ENCODE assay signal across 22 cellular contexts in the genomic region with DNA sequence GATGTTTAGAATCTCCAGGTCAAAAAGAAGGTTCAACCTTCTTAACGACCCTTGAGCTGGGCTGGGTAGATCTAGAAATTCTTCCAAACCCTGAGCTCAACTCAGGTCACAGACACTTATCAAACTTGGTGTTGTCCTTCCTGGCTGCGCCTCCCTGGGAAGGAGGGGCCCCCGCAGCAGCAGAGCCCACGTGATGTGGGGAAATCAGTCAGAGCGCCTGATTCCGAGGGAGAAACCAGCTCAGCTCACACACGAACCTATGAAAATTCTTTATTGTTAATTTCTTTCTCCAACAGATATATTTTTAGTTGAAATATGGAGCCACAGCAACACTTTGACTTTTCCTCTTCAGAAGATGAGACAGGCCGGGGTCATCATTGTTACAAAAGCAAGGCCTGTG. TPM values are rescaled to one million over a fixed set of nuclear protein-coding genes. Genes with fewer than 3 reads are reported as not detected.
DNase-seq lines count a peak whose midpoint lies in the region; ATAC-seq and TF ChIP-seq lines count a peak whose summit lies in the region.
"Had no signal": no experiment of that assay in that cellular context is flagged by ENCODE, and none has a peak within 500 bp of the region (broad histone marks: within the 10 kb centered on the region; RNA-seq: fewer than 3 reads in every experiment).

No MANE protein-coding gene starts in this region.

- H3K4me3 Mint-ChIP-seq in WTC11 (no peak overlapping the region), type B pancreatic cell (no peak overlapping the region)
- H3K4me3 Mint-ChIP-seq: activated CD4-positive, alpha-beta T cell treated with anti-CD3 and anti-CD28 coated beads, Interleukin-2, amount 10 ng/mL, durations not matched to agents 24 days and 14 days; activated naive CD8-positive, alpha-beta T cell treated with anti-CD3 and anti-CD28 coated beads, Interleukin-2, amount 10 ng/mL, durations not matched to agents 7 days and 5 days; stimulated activated naive CD8-positive, alpha-beta T cell treated with anti-CD3 and anti-CD28 coated beads, Interleukin-15, amount 100 ng/mL, for 72 hours had no signal

- TF ChIP-seq CTCF in left ventricle myocardium inferior (IDR thresholded peaks at IDR 0.05; ENCODE audit: borderline replicate concordance) = no peak
- no peak for TF ChIP-seq CTCF in WTC11 (IDR thresholded peaks at IDR 0.05)
- no peak for TF ChIP-seq CTCF in type B pancreatic cell (conservative IDR thresholded peaks at IDR 0.05)
- no peak for TF ChIP-seq CTCF in upper lobe of left lung (IDR thresholded peaks at IDR 0.05)

- peaks cover 26% of the 10 kb centered on the region for H3K36me3 ChIP-seq in left ventricle myocardium inferior
- H3K36me3 ChIP-seq in upper lobe of left lung = peaks cover 0 to 26% (median 10%) of the 10 kb centered on the region in 4 donors

- intact Hi-C loops in left cardiac atrium (cut with DNase I) (no loop called here), left ventricle myocardium inferior (cut with micrococcal nuclease) (no loop called here)

- H3K27ac Mint-ChIP-seq in WTC11 (peak overlapping the region; percentile 11), type B pancreatic cell (peak overlapping the region; percentile 53)
- H3K27ac Mint-ChIP-seq: activated CD4-positive, alpha-beta T cell treated with anti-CD3 and anti-CD28 coated beads, Interleukin-2, amount 10 ng/mL, durations not matched to agents 24 days and 14 days; activated naive CD8-positive, alpha-beta T cell treated with anti-CD3 and anti-CD28 coated beads, Interleukin-2, amount 10 ng/mL, durations not matched to agents 7 days and 5 days; stimulated activated naive CD8-positive, alpha-beta T cell treated with anti-CD3 and anti-CD28 coated beads, Interleukin-15, amount 100 ng/mL, for 72 hours had no signal

- H3K27me3 ChIP-seq in left ventricle myocardium inferior (ENCODE audit: low read depth) (no peaks in the 10 kb centered on the region), upper lobe of left lung (no peaks in the 10 kb centered on the region)
- H3K27me3 ChIP-seq: body of pancreas, esophagus squamous epithelium, gastrocnemius medialis had no signal

- H3K4me1 ChIP-seq in left ventricle myocardium inferior (peaks cover 64% of the 10 kb centered on the region), upper lobe of left lung (peaks cover 3 to 15% (median 5%) of the 10 kb centered on the region in 4 donors)
- H3K4me1 ChIP-seq: gastrocnemius medialis had no signal

- POLR2A ChIA-PET in WTC11 (lab: Charles Lee) = interaction anchor here (0.6 to 0.7 kb wide), 3 partner anchors 16 to 1558 kb away, joined by 3 to 4 read pairs (median 3); no protein-coding TSS in a partner anchor

- H3K4me3 ChIP-seq in left ventricle myocardium inferior = no peak overlapping the region
- no peak overlapping the region for H3K4me3 ChIP-seq in upper lobe of left lung
- H3K4me3 ChIP-seq: body of pancreas, esophagus squamous epithelium, gastrocnemius medialis had no signal

- H3K9me3 Mint-ChIP-seq in WTC11 (no peaks in the 10 kb centered on the region), type B pancreatic cell (no peaks in the 10 kb centered on the region)
- H3K9me3 Mint-ChIP-seq: activated CD4-positive, alpha-beta T cell treated with anti-CD3 and anti-CD28 coated beads, Interleukin-2, amount 10 ng/mL, durations not matched to agents 24 days and 14 days; activated naive CD8-positive, alpha-beta T cell treated with anti-CD3 and anti-CD28 coated beads, Interleukin-2, amount 10 ng/mL, durations not matched to agents 7 days and 5 days; stimulated activated naive CD8-positive, alpha-beta T cell treated with anti-CD3 and anti-CD28 coated beads, Interleukin-15, amount 100 ng/mL, for 72 hours had no signal

- no peaks in the 10 kb centered on the region for H3K27me3 Mint-ChIP-seq in WTC11 (ENCODE audit: low read depth)
- H3K27me3 Mint-ChIP-seq in type B pancreatic cell = no peaks in the 10 kb centered on the region
- H3K27me3 Mint-ChIP-seq: activated naive CD8-positive, alpha-beta T cell treated with anti-CD3 and anti-CD28 coated beads, Interleukin-2, amount 10 ng/mL, durations not matched to agents 7 days and 5 days had no signal

- no peak for TF ChIP-seq POLR2A in upper lobe of left lung (IDR thresholded peaks at IDR 0.05)

- CTCF ChIA-PET in WTC11 (lab: Charles Lee) = interaction anchor here (0.8 to 1.5 kb wide), 5 partner anchors 13 to 126 kb away, joined by 3 to 9 read pairs (median 3); no protein-coding TSS in a partner anchor

- H3K9me3 ChIP-seq in left ventricle myocardium inferior (replicated peaks) = no peaks in the 10 kb centered on the region
- H3K9me3 ChIP-seq in upper lobe of left lung = no peaks in the 10 kb centered on the region
- H3K9me3 ChIP-seq: body of pancreas, esophagus squamous epithelium, gastrocnemius medialis had no signal

- H3K36me3 Mint-ChIP-seq in WTC11 = no peaks in the 10 kb centered on the region
- no peaks in the 10 kb centered on the region for H3K36me3 Mint-ChIP-seq in type B pancreatic cell
- H3K36me3 Mint-ChIP-seq: activated naive CD8-positive, alpha-beta T cell treated with anti-CD3 and anti-CD28 coated beads, Interleukin-2, amount 10 ng/mL, durations not matched to agents 7 days and 5 days had no signal

- WGBS in upper lobe of left lung, 2 donors = 51 to 55% methylated on average over 6 to 8 of the region's 8 CpGs

- no peak for TF ChIP-seq EP300 in upper lobe of left lung (IDR thresholded peaks at IDR 0.05)

- peaks cover 35% of the 10 kb centered on the region for H3K4me1 Mint-ChIP-seq in WTC11
- peaks cover 23% of the 10 kb centered on the region for H3K4me1 Mint-ChIP-seq in type B pancreatic cell (ENCODE audit: unreplicated experiment)

- DNase-seq in left cardiac atrium (peak; percentile 43), left ventricle myocardium inferior (no peak), WTC11 (ENCODE audit: low spot score) (no peak), left lobe of liver (ENCODE audit: low spot score) (no peak), type B pancreatic cell (ENCODE audit: extremely low spot score, unreplicated experiment) (no peak), OCI-M2 (lab: John Stamatoyannopoulos, UW; ENCODE audit: unreplicated experiment) (no peak), upper lobe of left lung (no peak)
- DNase-seq: activated CD4-positive, alpha-beta T cell treated with anti-CD3 and anti-CD28 coated beads, Interleukin-2, amount 10 ng/mL, durations not matched to agents 24 days and 14 days; activated naive CD8-positive, alpha-beta T cell treated with anti-CD3 and anti-CD28 coated beads, Interleukin-2, amount 10 ng/mL, durations not matched to agents 7 days and 5 days; body of pancreas; Calu3; effector memory CD4-positive, alpha-beta T cell; esophagus squamous epithelium; gastrocnemius medialis; kidney; mammary epithelial cell; NCI-H510A treated with DMSO at 0.1 percent for 48 hours; retina; stimulated activated CD4-positive, alpha-beta T cell treated with anti-CD3 and anti-CD28 coated beads, Interleukin-12 subunit alpha, Interleukin-12 subunit beta, amount 100 ng/mL, for 4 hours; stimulated activated naive CD8-positive, alpha-beta T cell treated with anti-CD3 and anti-CD28 coated beads, Interleukin-15, amount 100 ng/mL, for 72 hours; SW 1271 had no signal

- ATAC-seq in left cardiac atrium (peak in 1 of 2 donors; percentile 33), WTC11 (no peak), left lobe of liver (peak; percentile 23), upper lobe of left lung (ENCODE audit: low FRiP score in 2 of 2) (no peak), GM18861 (IDR thresholded peaks at IDR 0.05; ENCODE audit: unreplicated experiment) (no peak)
- ATAC-seq: body of pancreas; gastrocnemius medialis; stimulated activated naive CD8-positive, alpha-beta T cell treated with anti-CD3 and anti-CD28 coated beads, Interleukin-15, amount 100 ng/mL, for 72 hours had no signal

- H3K27ac ChIP-seq in left ventricle myocardium inferior (replicated peaks) (no peak overlapping the region), upper lobe of left lung (no peak overlapping the region)
- H3K27ac ChIP-seq: body of pancreas, esophagus squamous epithelium, gastrocnemius medialis had no signal

TF ChIP-seq in WTC11, 78 proteins besides CTCF, POLR2A, EP300 and RAD21 (continues in another document):
- no peak for TF ChIP-seq TEAD1 (CRISPR knock-in tag; IDR thresholded peaks at IDR 0.05)
- TF ChIP-seq, protein P1, sequence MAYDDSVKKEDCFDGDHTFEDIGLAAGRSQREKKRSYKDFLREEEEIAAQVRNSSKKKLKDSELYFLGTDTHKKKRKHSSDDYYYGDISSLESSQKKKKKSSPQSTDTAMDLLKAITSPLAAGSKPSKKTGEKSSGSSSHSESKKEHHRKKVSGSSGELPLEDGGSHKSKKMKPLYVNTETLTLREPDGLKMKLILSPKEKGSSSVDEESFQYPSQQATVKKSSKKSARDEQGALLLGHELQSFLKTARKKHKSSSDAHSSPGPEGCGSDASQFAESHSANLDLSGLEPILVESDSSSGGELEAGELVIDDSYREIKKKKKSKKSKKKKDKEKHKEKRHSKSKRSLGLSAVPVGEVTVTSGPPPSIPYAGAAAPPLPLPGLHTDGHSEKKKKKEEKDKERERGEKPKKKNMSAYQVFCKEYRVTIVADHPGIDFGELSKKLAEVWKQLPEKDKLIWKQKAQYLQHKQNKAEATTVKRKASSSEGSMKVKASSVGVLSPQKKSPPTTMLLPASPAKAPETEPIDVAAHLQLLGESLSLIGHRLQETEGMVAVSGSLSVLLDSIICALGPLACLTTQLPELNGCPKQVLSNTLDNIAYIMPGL (CRISPR knock-in tag; IDR thresholded peaks at IDR 0.05) = no peak
- no peak for TF ChIP-seq ZNF416 (CRISPR knock-in tag; IDR thresholded peaks at IDR 0.05)
- TF ChIP-seq ZNF263 (CRISPR knock-in tag; IDR thresholded peaks at IDR 0.05; ENCODE audit: low read depth) = no peak
- TF ChIP-seq, protein P2, sequence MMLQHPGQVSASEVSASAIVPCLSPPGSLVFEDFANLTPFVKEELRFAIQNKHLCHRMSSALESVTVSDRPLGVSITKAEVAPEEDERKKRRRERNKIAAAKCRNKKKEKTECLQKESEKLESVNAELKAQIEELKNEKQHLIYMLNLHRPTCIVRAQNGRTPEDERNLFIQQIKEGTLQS (CRISPR knock-in tag; conservative IDR thresholded peaks at IDR 0.05) = no peak

RNA-seq across cellular contexts. Expression of a gene that starts 24.3 kb away (rescaled TPM):
- total RNA-seq in left cardiac atrium (10 to 100 TPM; 62.5 to 64.1 TPM), left ventricle myocardium inferior (63.5 TPM), WTC11 (2021) (119 to 128 TPM (median 124 TPM) in 3 replicates), left lobe of liver (8.1 TPM), type B pancreatic cell (ENCODE audit: low replicate concordance) (112 and 136 TPM in 2 replicates), upper lobe of left lung (10 to 100 TPM; 35.6 to 82.7 (median 59.5) TPM)
